In the genomic region with DNA sequence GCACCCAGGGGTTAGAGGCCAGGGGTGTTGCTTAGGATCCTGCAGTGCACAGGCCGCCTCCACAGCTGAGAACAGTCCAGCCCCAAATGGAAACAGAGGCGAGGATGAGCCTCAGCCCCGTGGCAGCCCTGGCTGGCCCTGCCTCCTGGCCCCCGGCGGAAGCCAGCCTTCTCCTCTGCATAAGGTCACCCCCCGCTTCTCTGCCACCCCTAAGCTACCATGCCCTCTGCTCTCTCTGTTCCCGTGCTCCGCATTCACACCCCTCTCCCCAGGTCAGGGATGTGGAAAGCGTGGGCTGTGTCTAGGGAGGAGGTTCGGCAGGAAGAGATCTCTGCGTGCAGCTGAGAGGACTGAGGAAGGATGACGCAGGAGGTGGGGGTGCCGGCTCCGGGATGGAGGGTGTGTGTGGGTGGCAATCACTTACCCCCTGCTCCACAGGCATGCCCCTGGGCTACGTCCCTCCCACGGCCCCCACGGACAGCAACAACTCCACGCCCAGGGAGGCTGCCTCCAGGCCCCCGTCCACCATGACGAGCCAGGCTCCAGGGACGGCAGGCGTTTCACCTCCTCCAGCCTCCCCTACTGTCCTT, we compare ENCODE assay signal across 6 cellular contexts. TPM values are rescaled to one million over a fixed set of nuclear protein-coding genes. Genes with fewer than 3 reads are reported as not detected.
DNase-seq lines count a peak whose midpoint lies in the region; ATAC-seq and TF ChIP-seq lines count a peak whose summit lies in the region.

No MANE protein-coding gene starts in this region.

- H2AFZ ChIP-seq in SK-N-SH (ENCODE audit: low read depth), result no peak overlapping the region

- TF ChIP-seq EP300 in esophagus muscularis mucosa (IDR thresholded peaks at IDR 0.05) (no peak), SK-N-SH (IDR thresholded peaks at IDR 0.05; ENCODE audit: borderline replicate concordance in 1 of 2, low read depth in 1 of 2, low read length in 1 of 2) (no peak)

- POLR2A ChIA-PET in SK-N-SH (lab: Yijun Ruan, JAX), result interaction anchor here (1.1 kb wide), 1 partner anchor 353 kb away, joined by 3 read pairs; no protein-coding TSS in a partner anchor

- no peaks in the 10 kb centered on the region for H4K20me1 ChIP-seq in SK-N-SH (ENCODE audit: insufficient read depth)

- no peak for TF ChIP-seq RAD21 in SK-N-SH (IDR thresholded peaks at IDR 0.05; ENCODE audit: low read length)

- WGBS in esophagus muscularis mucosa, result 21% methylated on average over 17 of the region's 22 CpGs
- WGBS in spleen, 5 donors, result 31 to 61% (median 42%) methylated on average over 15 to 22 of the region's 22 CpGs
- WGBS in SK-N-SH (ENCODE audit: low lambda C conversion rate), result 89% methylated on average over 11 of the region's 22 CpGs

- H3K27ac ChIP-seq in esophagus muscularis mucosa (replicated peaks in 1 of 4), result peak overlapping the region; percentile 72 to 98 (median 96)
- H3K27ac ChIP-seq in spleen, result peak overlapping the region in 7 of 8 donors; percentile 74 to 88 (median 84)
- no peak overlapping the region for H3K27ac ChIP-seq in SK-N-SH (ENCODE audit: low read depth in 2 of 2, low read length in 1 of 2)

- TF ChIP-seq CTCF in esophagus muscularis mucosa (IDR thresholded peaks at IDR 0.05) (no peak), spleen (IDR thresholded peaks at IDR 0.05 in 8 of 11, conservative IDR thresholded peaks at IDR 0.05 in 3 of 11) (no peak), SK-N-SH (IDR thresholded peaks at IDR 0.05) (no peak)

- H3K9me3 ChIP-seq in esophagus muscularis mucosa (no peaks in the 10 kb centered on the region), spleen (no peaks in the 10 kb centered on the region), SK-N-SH (no peaks in the 10 kb centered on the region)

- H3K4me1 ChIP-seq in esophagus muscularis mucosa (peaks cover 16 to 76% (median 57%) of the 10 kb centered on the region in 4 donors), spleen (peaks cover 0 to 31% (median 9%) of the 10 kb centered on the region in 6 donors), SK-N-SH (ENCODE audit: control insufficient read depth in 1 of 2, insufficient read depth in 2 of 2, low read depth in 1 of 2, low read length in 1 of 2) (peaks cover 0 to 35% of the 10 kb centered on the region in 2 experiments; a peak in 1 of 4 replicates)

- intact Hi-C loops in esophagus muscularis mucosa (cut with DNase I) (no loop called here), spleen (cut with DNase I; ENCODE audit: low total_unique reads) (no loop called here)

- TF ChIP-seq POLR2A in esophagus muscularis mucosa (IDR thresholded peaks at IDR 0.05; ENCODE audit: low read depth), result no peak
- no peak for TF ChIP-seq POLR2A in spleen (IDR thresholded peaks at IDR 0.05)
- TF ChIP-seq POLR2A in GM18505 (IDR thresholded peaks at IDR 0.05; ENCODE audit: borderline replicate concordance, extremely low read depth, insufficient read depth, insufficient read length), result no peak

- H3F3A ChIP-seq in SK-N-SH (replicated peaks; ENCODE audit: insufficient read depth), result peaks cover 10% of the 10 kb centered on the region

- H3K9me2 ChIP-seq in SK-N-SH, result no peaks in the 10 kb centered on the region

- H3K9ac ChIP-seq in SK-N-SH, result no peak overlapping the region

- H3K27me3 ChIP-seq in esophagus muscularis mucosa (peaks cover 0 to 3% (median 0%) of the 10 kb centered on the region in 4 donors), spleen (replicated peaks in 1 of 7) (peaks cover 0 to 56% (median 14%) of the 10 kb centered on the region in 7 donors), SK-N-SH (ENCODE audit: insufficient read depth) (no peaks in the 10 kb centered on the region)

- CTCF ChIA-PET in SK-N-SH (lab: Yijun Ruan, JAX), result interaction anchor here (0.5 to 15.1 kb wide), 5 partner anchors 8 to 138 kb away, joined by 3 to 162 read pairs (median 7); a partner anchor contains a TSS

- no peaks in the 10 kb centered on the region for H3K79me2 ChIP-seq in SK-N-SH (ENCODE audit: insufficient read depth)

- ATAC-seq in GM18505 (IDR thresholded peaks at IDR 0.05; ENCODE audit: unreplicated experiment), result no peak

- H3K4me3 ChIP-seq in esophagus muscularis mucosa, result peak overlapping the region; percentile 25 to 50 (median 39)
- H3K4me3 ChIP-seq in spleen, result peak overlapping the region in 6 of 8 donors; percentile 21 to 56 (median 26)
- H3K4me3 ChIP-seq in SK-N-SH (ENCODE audit: low read depth in 2 of 2, low read length in 1 of 2), result no peak overlapping the region

- peaks cover 0 to 7% (median 5%) of the 10 kb centered on the region in 4 donors for H3K36me3 ChIP-seq in esophagus muscularis mucosa
- H3K36me3 ChIP-seq in spleen, result peaks cover 0 to 6% (median 0%) of the 10 kb centered on the region in 6 donors
- H3K36me3 ChIP-seq in SK-N-SH (replicated peaks in 1 of 2; ENCODE audit: control insufficient read depth in 1 of 2, insufficient read depth in 2 of 2, low read length in 1 of 2), result no peaks in the 10 kb centered on the region

- H3K4me2 ChIP-seq in SK-N-SH, result no peak overlapping the region

- DNase-seq in HS-5 (ENCODE audit: low read depth) (peak; percentile 45), esophagus muscularis mucosa (ENCODE audit: extremely low spot score) (no peak), spleen (no peak), NCI-H2107 treated with DMSO at 0.1 percent for 48 hours (lab: John Stamatoyannopoulos, UW; ENCODE audit: unreplicated experiment) (no peak), SK-N-SH (no peak)

TF ChIP-seq in SK-N-SH, 30 proteins besides CTCF, POLR2A, EP300 and RAD21 (continues in another document):
- TF ChIP-seq, protein P1, sequence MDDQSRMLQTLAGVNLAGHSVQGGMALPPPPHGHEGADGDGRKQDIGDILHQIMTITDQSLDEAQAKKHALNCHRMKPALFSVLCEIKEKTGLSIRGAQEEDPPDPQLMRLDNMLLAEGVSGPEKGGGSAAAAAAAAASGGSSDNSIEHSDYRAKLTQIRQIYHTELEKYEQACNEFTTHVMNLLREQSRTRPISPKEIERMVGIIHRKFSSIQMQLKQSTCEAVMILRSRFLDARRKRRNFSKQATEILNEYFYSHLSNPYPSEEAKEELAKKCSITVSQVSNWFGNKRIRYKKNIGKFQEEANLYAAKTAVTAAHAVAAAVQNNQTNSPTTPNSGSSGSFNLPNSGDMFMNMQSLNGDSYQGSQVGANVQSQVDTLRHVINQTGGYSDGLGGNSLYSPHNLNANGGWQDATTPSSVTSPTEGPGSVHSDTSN (IDR thresholded peaks at IDR 0.05), result no peak
- TF ChIP-seq MXI1 (IDR thresholded peaks at IDR 0.05; ENCODE audit: low read depth, low read length), result no peak
- TF ChIP-seq, protein P2, sequence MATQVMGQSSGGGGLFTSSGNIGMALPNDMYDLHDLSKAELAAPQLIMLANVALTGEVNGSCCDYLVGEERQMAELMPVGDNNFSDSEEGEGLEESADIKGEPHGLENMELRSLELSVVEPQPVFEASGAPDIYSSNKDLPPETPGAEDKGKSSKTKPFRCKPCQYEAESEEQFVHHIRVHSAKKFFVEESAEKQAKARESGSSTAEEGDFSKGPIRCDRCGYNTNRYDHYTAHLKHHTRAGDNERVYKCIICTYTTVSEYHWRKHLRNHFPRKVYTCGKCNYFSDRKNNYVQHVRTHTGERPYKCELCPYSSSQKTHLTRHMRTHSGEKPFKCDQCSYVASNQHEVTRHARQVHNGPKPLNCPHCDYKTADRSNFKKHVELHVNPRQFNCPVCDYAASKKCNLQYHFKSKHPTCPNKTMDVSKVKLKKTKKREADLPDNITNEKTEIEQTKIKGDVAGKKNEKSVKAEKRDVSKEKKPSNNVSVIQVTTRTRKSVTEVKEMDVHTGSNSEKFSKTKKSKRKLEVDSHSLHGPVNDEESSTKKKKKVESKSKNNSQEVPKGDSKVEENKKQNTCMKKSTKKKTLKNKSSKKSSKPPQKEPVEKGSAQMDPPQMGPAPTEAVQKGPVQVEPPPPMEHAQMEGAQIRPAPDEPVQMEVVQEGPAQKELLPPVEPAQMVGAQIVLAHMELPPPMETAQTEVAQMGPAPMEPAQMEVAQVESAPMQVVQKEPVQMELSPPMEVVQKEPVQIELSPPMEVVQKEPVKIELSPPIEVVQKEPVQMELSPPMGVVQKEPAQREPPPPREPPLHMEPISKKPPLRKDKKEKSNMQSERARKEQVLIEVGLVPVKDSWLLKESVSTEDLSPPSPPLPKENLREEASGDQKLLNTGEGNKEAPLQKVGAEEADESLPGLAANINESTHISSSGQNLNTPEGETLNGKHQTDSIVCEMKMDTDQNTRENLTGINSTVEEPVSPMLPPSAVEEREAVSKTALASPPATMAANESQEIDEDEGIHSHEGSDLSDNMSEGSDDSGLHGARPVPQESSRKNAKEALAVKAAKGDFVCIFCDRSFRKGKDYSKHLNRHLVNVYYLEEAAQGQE (IDR thresholded peaks at IDR 0.05; ENCODE audit: low read depth, low read length), result no peak

RNA-seq across cellular contexts. Expression of a gene that starts 6.0 kb away (rescaled TPM):
- 10 to 100 TPM in 3 of 4 donors, 1 to 10 TPM in 1; 9.5 to 41.2 (median 14.6) TPM for total RNA-seq in esophagus muscularis mucosa
- total RNA-seq in spleen, result 10 to 100 TPM; 11.0 to 30.6 (median 24.1) TPM
- 1 to 10 TPM in 2 of 3 donors, under 1 TPM in 1; 0.61 to 7.4 (median 2.5) TPM for polyA plus RNA-seq in spleen
- 2.6 and 4.9 TPM in 2 replicates for polyA plus RNA-seq in SK-N-SH (2012; rRNA removed)
- polyA plus RNA-seq in SK-N-SH (2012; cell fraction: cytosol; rRNA removed), result 2.4 and 4.2 TPM in 2 replicates
- 22.1 and 22.8 TPM in 2 replicates for polyA plus RNA-seq in SK-N-SH (2012; cell fraction: nucleus; rRNA removed)

RNA-seq across cellular contexts. Expression of a gene that starts 9.3 kb away (rescaled TPM):
- total RNA-seq in esophagus muscularis mucosa (10 to 100 TPM in 3 of 4 donors, 1 to 10 TPM in 1; 5.8 to 14.2 (median 10.2) TPM), spleen (10 to 100 TPM in 1 of 7 donors, 1 to 10 TPM in 6; 1.9 to 10.3 (median 6.9) TPM)
- polyA plus RNA-seq in spleen (10 to 100 TPM; 13.8 to 17.7 (median 15.5) TPM), SK-N-SH (2012; rRNA removed) (84.4 and 89.9 TPM in 2 replicates)
- polyA plus RNA-seq in SK-N-SH (2012; cell fraction: cytosol; rRNA removed), result 51.1 and 68.5 TPM in 2 replicates
- 132 and 194 TPM in 2 replicates for polyA plus RNA-seq in SK-N-SH (2012; cell fraction: nucleus; rRNA removed)

RNA-seq across cellular contexts. Expression of a gene that starts 17.9 kb away (rescaled TPM):
- total RNA-seq in esophagus muscularis mucosa (10 to 100 TPM in 3 of 4 donors, 1 to 10 TPM in 1; 5.1 to 16.6 (median 11.9) TPM), spleen (10 to 100 TPM in 3 of 7 donors, 1 to 10 TPM in 4; 4.4 to 13.6 (median 9.7) TPM)
- polyA plus RNA-seq in spleen (1 to 10 TPM; 1.4 to 8.2 (median 1.7) TPM), SK-N-SH (2012; rRNA removed) (0.73 and 1.6 TPM in 2 replicates)
- polyA plus RNA-seq in SK-N-SH (2012; cell fraction: cytosol; rRNA removed), result 0.58 and 1.1 TPM in 2 replicates
- 3.7 and 4.2 TPM in 2 replicates for polyA plus RNA-seq in SK-N-SH (2012; cell fraction: nucleus; rRNA removed)

RNA-seq across cellular contexts. Expression of a gene that starts 29.7 kb away (rescaled TPM):
- total RNA-seq in esophagus muscularis mucosa (not detected), spleen (not detected)
- polyA plus RNA-seq in spleen (not detected), SK-N-SH (2012; rRNA removed) (not detected in 2 replicates)
- polyA plus RNA-seq in SK-N-SH (2012; cell fraction: cytosol; rRNA removed), result not detected in 2 replicates
- polyA plus RNA-seq in SK-N-SH (2012; cell fraction: nucleus; rRNA removed), result 0.27 and 0.29 TPM in 2 replicates

RNA-seq across cellular contexts. Expression of a gene that starts 32.8 kb away (rescaled TPM):
- total RNA-seq in esophagus muscularis mucosa (100 to 1,000 TPM in 1 of 4 donors, 10 to 100 TPM in 3; 66.8 to 104 (median 77.7) TPM), spleen (10 to 100 TPM; 38.6 to 85.0 (median 54.5) TPM)
- polyA plus RNA-seq in spleen (10 to 100 TPM; 55.6 to 98.7 (median 64.5) TPM), SK-N-SH (2012; rRNA removed) (60.9 and 65.4 TPM in 2 replicates)
- polyA plus RNA-seq in SK-N-SH (2012; cell fraction: cytosol; rRNA removed), result 31.2 and 47.8 TPM in 2 replicates
- 43.5 and 46.8 TPM in 2 replicates for polyA plus RNA-seq in SK-N-SH (2012; cell fraction: nucleus; rRNA removed)

Comparison
In these comparisons a context has a peak if more than half of its experiments do, and no peak if none do; other contexts are left out.
1. H3K27ac ChIP-seq: peak in esophagus muscularis mucosa (4 of 4) and spleen (7 of 8); none in SK-N-SH (0 of 2).
2. H3K4me3 ChIP-seq: peak in esophagus muscularis mucosa (4 of 4) and spleen (6 of 8); none in SK-N-SH (0 of 2).